1 cellular context compared by ENCODE assay signal in genomic region chr6:43180985-43181384, GRCh38.
TF ChIP-seq lines count a peak whose summit lies in the region.

No MANE protein-coding gene starts in this region.

TF ChIP-seq in HCT116, 20 proteins besides CTCF, POLR2A, EP300 and RAD21:
- no peak for TF ChIP-seq YY1 (IDR thresholded peaks at IDR 0.05; ENCODE audit: extremely low read depth, insufficient replicate concordance, low read depth, low read length)
- TF ChIP-seq CEBPB (IDR thresholded peaks at IDR 0.05; ENCODE audit: low read depth), result no peak
- no peak for TF ChIP-seq TCF7L2 (IDR thresholded peaks at IDR 0.05; ENCODE audit: borderline replicate concordance, extremely low read depth, insufficient read depth, insufficient read length)
- no peak for TF ChIP-seq EZH2 (IDR thresholded peaks at IDR 0.05)
- TF ChIP-seq CBX3 (IDR thresholded peaks at IDR 0.05; ENCODE audit: low read depth), result no peak
- no peak for TF ChIP-seq SIN3A (IDR thresholded peaks at IDR 0.05; ENCODE audit: low read depth)
- no peak for TF ChIP-seq EGR1 (IDR thresholded peaks at IDR 0.05; ENCODE audit: low read depth)
- TF ChIP-seq ATF3 (IDR thresholded peaks at IDR 0.05), result no peak
- TF ChIP-seq, protein P1, sequence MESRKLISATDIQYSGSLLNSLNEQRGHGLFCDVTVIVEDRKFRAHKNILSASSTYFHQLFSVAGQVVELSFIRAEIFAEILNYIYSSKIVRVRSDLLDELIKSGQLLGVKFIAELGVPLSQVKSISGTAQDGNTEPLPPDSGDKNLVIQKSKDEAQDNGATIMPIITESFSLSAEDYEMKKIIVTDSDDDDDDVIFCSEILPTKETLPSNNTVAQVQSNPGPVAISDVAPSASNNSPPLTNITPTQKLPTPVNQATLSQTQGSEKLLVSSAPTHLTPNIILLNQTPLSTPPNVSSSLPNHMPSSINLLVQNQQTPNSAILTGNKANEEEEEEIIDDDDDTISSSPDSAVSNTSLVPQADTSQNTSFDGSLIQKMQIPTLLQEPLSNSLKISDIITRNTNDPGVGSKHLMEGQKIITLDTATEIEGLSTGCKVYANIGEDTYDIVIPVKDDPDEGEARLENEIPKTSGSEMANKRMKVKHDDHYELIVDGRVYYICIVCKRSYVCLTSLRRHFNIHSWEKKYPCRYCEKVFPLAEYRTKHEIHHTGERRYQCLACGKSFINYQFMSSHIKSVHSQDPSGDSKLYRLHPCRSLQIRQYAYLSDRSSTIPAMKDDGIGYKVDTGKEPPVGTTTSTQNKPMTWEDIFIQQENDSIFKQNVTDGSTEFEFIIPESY (IDR thresholded peaks at IDR 0.05; ENCODE audit: extremely low read depth, insufficient replicate concordance, low read length), result no peak
- no peak for TF ChIP-seq SRF (IDR thresholded peaks at IDR 0.05; ENCODE audit: low read depth)
- TF ChIP-seq REST (IDR thresholded peaks at IDR 0.05; ENCODE audit: low read depth), result no peak
- TF ChIP-seq POLR2AphosphoS5 (IDR thresholded peaks at IDR 0.05; ENCODE audit: low read depth, low read length), result no peak
- TF ChIP-seq ZFX (IDR thresholded peaks at IDR 0.05), result no peak
- TF ChIP-seq JUND (IDR thresholded peaks at IDR 0.05), result no peak
- no peak for TF ChIP-seq ELF1 (IDR thresholded peaks at IDR 0.05; ENCODE audit: borderline replicate concordance, low read depth)
- TF ChIP-seq, protein P2, sequence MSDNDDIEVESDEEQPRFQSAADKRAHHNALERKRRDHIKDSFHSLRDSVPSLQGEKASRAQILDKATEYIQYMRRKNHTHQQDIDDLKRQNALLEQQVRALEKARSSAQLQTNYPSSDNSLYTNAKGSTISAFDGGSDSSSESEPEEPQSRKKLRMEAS (IDR thresholded peaks at IDR 0.05), result no peak
- TF ChIP-seq SP1 (IDR thresholded peaks at IDR 0.05; ENCODE audit: low read depth), result no peak
- no peak for TF ChIP-seq ZNF274 (IDR thresholded peaks at IDR 0.05; ENCODE audit: low read depth, low read length)
